In genomic region chr5:177601126-177601525, GRCh38 we compare ENCODE assay signal across 11 cellular contexts. TPM values are rescaled to one million over a fixed set of nuclear protein-coding genes. Genes with fewer than 3 reads are reported as not detected.
A peak's percentile ranks its signal among the peaks of the same experiment; 100 is the strongest.
DNase-seq lines count a peak whose midpoint lies in the region; ATAC-seq and TF ChIP-seq lines count a peak whose summit lies in the region.
"Had no signal": no experiment of that assay in that cellular context is flagged by ENCODE, and none has a peak within 500 bp of the region (broad histone marks: within the 10 kb centered on the region; RNA-seq: fewer than 3 reads in every experiment).

No MANE protein-coding gene starts in this region.

- H3K36me3 ChIP-seq in tibial artery (peaks cover 6 to 34% (median 14%) of the 10 kb centered on the region in 3 donors), aorta (ENCODE audit: control insufficient read depth in 1 of 2, insufficient read depth in 2 of 2, low read length in 1 of 2) (peaks cover 0 to under 1% of the 10 kb centered on the region in 2 donors)

- intact Hi-C loops in tibial artery (cut with DNase I; ENCODE audit: low total_unique reads) (loop anchor here (5.0 kb wide), 1 partner anchor 44 kb away; no protein-coding TSS in a partner anchor), aorta (cut with DNase I) (loop anchor here in 1 of 2 donors (10.0 kb wide), 1 partner anchor 564 kb away; no protein-coding TSS in a partner anchor)

- H3K4me1 Mint-ChIP-seq in activated naive CD4-positive, alpha-beta T cell treated with anti-CD3 and anti-CD28 coated beads, Interleukin-2, amount 50 U/mL, for 24 hours = peaks cover 46% of the 10 kb centered on the region
- peaks cover 35% of the 10 kb centered on the region for H3K4me1 Mint-ChIP-seq in activated naive CD8-positive, alpha-beta T cell treated with anti-CD3 and anti-CD28 coated beads for 36 hours

- H3K4me3 ChIP-seq in tibial artery (peak overlapping the region; percentile 84 to 89), aorta (ENCODE audit: low read length in 2 of 2) (no peak overlapping the region)

- H3K9me3 Mint-ChIP-seq in activated naive CD4-positive, alpha-beta T cell treated with anti-CD3 and anti-CD28 coated beads, Interleukin-2, amount 50 U/mL, for 24 hours = no peaks in the 10 kb centered on the region
- H3K9me3 Mint-ChIP-seq in activated naive CD8-positive, alpha-beta T cell treated with anti-CD3 and anti-CD28 coated beads for 36 hours = no peaks in the 10 kb centered on the region

- peak overlapping the region in 1 of 2 donors; percentile 85 for H3K27ac ChIP-seq in tibial artery
- no peak overlapping the region for H3K27ac ChIP-seq in aorta (ENCODE audit: low read depth in 1 of 2, low read length in 2 of 2)

- no peaks in the 10 kb centered on the region for H3K9me3 ChIP-seq in tibial artery
- H3K9me3 ChIP-seq in aorta (ENCODE audit: control insufficient read depth, low read length) = no peaks in the 10 kb centered on the region

- no peak for TF ChIP-seq CTCF in tibial artery (IDR thresholded peaks at IDR 0.05)

- H3K4me3 Mint-ChIP-seq in activated naive CD4-positive, alpha-beta T cell treated with anti-CD3 and anti-CD28 coated beads, Interleukin-2, amount 50 U/mL, for 24 hours = peak overlapping the region; percentile 95
- peak overlapping the region; percentile 94 for H3K4me3 Mint-ChIP-seq in activated naive CD8-positive, alpha-beta T cell treated with anti-CD3 and anti-CD28 coated beads for 36 hours

- H3K27me3 Mint-ChIP-seq in activated naive CD4-positive, alpha-beta T cell treated with anti-CD3 and anti-CD28 coated beads, Interleukin-2, amount 50 U/mL, for 24 hours = no peaks in the 10 kb centered on the region
- no peaks in the 10 kb centered on the region for H3K27me3 Mint-ChIP-seq in activated naive CD8-positive, alpha-beta T cell treated with anti-CD3 and anti-CD28 coated beads for 36 hours

- H3K4me1 ChIP-seq in tibial artery = peaks cover 0 to 32% (median 18%) of the 10 kb centered on the region in 4 donors
- no peaks in the 10 kb centered on the region for H3K4me1 ChIP-seq in aorta (ENCODE audit: control insufficient read depth in 1 of 2, insufficient read depth in 2 of 2, low read length in 2 of 2)

- H3K36me3 Mint-ChIP-seq in activated naive CD4-positive, alpha-beta T cell treated with anti-CD3 and anti-CD28 coated beads, Interleukin-2, amount 50 U/mL, for 24 hours = peaks cover 3% of the 10 kb centered on the region
- peaks cover 19% of the 10 kb centered on the region for H3K36me3 Mint-ChIP-seq in activated naive CD8-positive, alpha-beta T cell treated with anti-CD3 and anti-CD28 coated beads for 36 hours

- WGBS in aorta, 2 donors = 86 to 89% methylated on average over 11 of the region's 11 CpGs

- ATAC-seq in left lobe of liver (no peak), aorta (ENCODE audit: low FRiP score) (no peak)

- no peak for DNase-seq in activated naive CD4-positive, alpha-beta T cell (lab: John Stamatoyannopoulos, UW)
- DNase-seq in activated naive CD8-positive, alpha-beta T cell treated with anti-CD3 and anti-CD28 coated beads for 36 hours = no peak
- peak; percentile 29 for DNase-seq in left lobe of liver (ENCODE audit: low spot score)
- DNase-seq in tibial artery = no peak
- DNase-seq in kidney tubule cell (ENCODE audit: low spot score) = no peak
- no peak for DNase-seq in aorta
- DNase-seq in NCI-H2196 treated with DMSO at 0.1 percent for 48 hours (lab: John Stamatoyannopoulos, UW; ENCODE audit: unreplicated experiment) = no peak
- DNase-seq: activated CD4-positive, alpha-beta T cell treated with anti-CD3 and anti-CD28 coated beads, Interleukin-2, amount 50 U/mL, for 4 hours; DMS153; NCI-H1105 had no signal

- no peaks in the 10 kb centered on the region for H3K27me3 ChIP-seq in tibial artery
- H3K27me3 ChIP-seq in aorta (ENCODE audit: control insufficient read depth in 1 of 2, insufficient read depth in 2 of 2, low read length in 1 of 2) = no peaks in the 10 kb centered on the region

- peak overlapping the region; percentile 96 for H3K27ac Mint-ChIP-seq in activated naive CD4-positive, alpha-beta T cell treated with anti-CD3 and anti-CD28 coated beads, Interleukin-2, amount 50 U/mL, for 24 hours
- H3K27ac Mint-ChIP-seq in activated naive CD8-positive, alpha-beta T cell treated with anti-CD3 and anti-CD28 coated beads for 36 hours = peak overlapping the region; percentile 85

RNA-seq across cellular contexts. Expression of gene B4GALT7, which starts 1.2 kb away (rescaled TPM):
- total RNA-seq in activated naive CD8-positive, alpha-beta T cell treated with anti-CD3 and anti-CD28 coated beads for 36 hours = 10 to 100 TPM; 20.0 to 21.0 TPM
- 13.5 TPM for total RNA-seq in left lobe of liver
- total RNA-seq in aorta = 10 to 100 TPM; 18.9 to 22.6 TPM
- polyA plus RNA-seq in aorta = 10 to 100 TPM; 19.0 to 36.8 TPM

RNA-seq across cellular contexts. Expression of gene TMED9, which starts 9.1 kb away (rescaled TPM):
- 100 to 1,000 TPM; 102 to 103 TPM for total RNA-seq in activated naive CD8-positive, alpha-beta T cell treated with anti-CD3 and anti-CD28 coated beads for 36 hours
- total RNA-seq in left lobe of liver = 135 TPM
- total RNA-seq in aorta = 100 to 1,000 TPM; 119 to 137 TPM
- polyA plus RNA-seq in aorta = 100 to 1,000 TPM; 110 to 124 TPM

RNA-seq across cellular contexts. Expression of gene FAM193B, which starts 46.8 kb away (rescaled TPM):
- 10 to 100 TPM; 47.2 to 52.9 TPM for total RNA-seq in activated naive CD8-positive, alpha-beta T cell treated with anti-CD3 and anti-CD28 coated beads for 36 hours
- total RNA-seq in left lobe of liver (69.0 TPM), aorta (100 to 1,000 TPM in 1 of 2 donors, 10 to 100 TPM in 1; 67.5 to 113 TPM)
- 100 to 1,000 TPM in 1 of 2 donors, 10 to 100 TPM in 1; 49.5 to 533 TPM for polyA plus RNA-seq in aorta

Comparison
In these comparisons a context has a peak if more than half of its experiments do, and no peak if none do; other contexts are left out.
1. H3K4me3 ChIP-seq: peak in tibial artery (2 of 2); none in aorta (0 of 2).